1 cellular context compared by ENCODE assay signal in the genomic region with DNA sequence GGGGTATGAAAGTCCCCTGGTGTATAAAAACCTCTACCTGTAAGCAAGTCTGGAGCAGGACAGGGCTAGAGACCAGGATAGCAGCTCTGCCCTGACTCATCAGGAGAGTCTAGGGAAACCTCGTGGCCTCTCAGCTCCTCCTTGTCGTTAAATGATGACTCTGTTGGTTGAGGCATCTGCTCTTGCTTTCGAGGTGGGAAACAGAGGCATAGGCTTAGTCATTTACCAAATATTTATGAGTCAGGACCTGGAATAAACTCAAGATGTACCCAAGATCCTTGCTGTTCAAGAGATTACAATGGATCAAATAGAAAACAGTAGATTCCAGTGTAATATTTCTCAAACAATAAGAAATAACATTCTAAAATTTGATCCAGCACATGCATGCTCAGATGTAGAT.
TF ChIP-seq lines count a peak whose summit lies in the region.

No MANE protein-coding gene starts in this region.

TF ChIP-seq in HCT116, 20 proteins besides CTCF, POLR2A, EP300 and RAD21 (continued from another document):
- TF ChIP-seq, protein P1, sequence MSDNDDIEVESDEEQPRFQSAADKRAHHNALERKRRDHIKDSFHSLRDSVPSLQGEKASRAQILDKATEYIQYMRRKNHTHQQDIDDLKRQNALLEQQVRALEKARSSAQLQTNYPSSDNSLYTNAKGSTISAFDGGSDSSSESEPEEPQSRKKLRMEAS (IDR thresholded peaks at IDR 0.05), result peak; percentile 98
- peak; percentile 66 for TF ChIP-seq SRF (IDR thresholded peaks at IDR 0.05; ENCODE audit: low read depth)
TF ChIP-seq in HCT116: peak in this region for 10.
